ENCODE assay signal across 8 cellular contexts in the genomic region with DNA sequence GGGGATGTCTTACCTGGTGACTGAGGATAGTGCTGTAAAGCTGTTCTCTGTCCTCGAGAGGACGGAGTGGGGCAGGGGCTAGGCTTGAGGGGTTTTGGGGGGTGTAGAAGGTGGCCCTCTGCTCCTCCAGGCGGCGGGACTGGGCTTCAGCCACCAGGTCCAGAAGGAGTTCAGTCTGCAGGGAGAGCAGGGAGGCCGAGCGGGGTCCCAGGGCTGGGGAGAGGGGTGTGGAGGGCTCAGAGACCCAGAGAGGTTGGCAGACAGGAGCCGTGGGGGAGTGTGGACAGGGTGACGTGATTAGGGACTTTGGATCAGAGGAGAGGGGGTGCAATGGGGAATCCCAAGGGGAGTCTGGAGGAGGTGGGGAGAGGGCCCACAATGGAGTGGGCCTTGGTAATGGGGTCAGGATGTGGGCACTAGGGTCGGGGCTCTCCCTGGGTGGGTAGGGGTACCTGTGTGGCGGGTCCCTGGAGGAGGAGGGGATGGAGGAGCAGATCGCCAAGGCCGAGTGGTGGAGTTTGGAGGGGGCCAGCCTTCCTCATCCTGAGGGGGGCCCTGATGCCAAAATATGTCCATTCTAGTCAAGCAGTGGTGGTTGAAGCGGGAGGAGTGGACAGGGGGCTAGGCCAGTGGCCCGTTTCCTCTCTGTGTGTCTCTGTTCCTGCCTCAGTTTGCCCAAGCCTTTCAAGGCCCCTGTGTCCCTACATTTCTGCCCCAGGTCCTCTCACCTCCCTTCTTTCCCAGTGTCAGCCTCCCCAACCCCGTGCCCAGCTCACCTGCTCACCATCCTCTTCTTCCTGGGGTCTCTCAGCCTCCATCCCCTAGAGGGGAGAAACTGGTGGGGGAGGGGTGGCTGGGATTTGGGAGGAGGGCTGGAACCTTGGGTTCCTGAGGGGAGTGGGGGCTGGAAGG. TPM values are rescaled to one million over a fixed set of nuclear protein-coding genes. Genes with fewer than 3 reads are reported as not detected.
DNase-seq lines count a peak whose midpoint lies in the region; ATAC-seq and TF ChIP-seq lines count a peak whose summit lies in the region.

No MANE protein-coding gene starts in this region.

- peak overlapping the region; percentile 92 to 99 (median 96) for H3K4me3 Mint-ChIP-seq in IgD-negative memory B cell
- peak overlapping the region; percentile 94 to 100 (median 98) for H3K4me3 Mint-ChIP-seq in naive thymus-derived CD8-positive, alpha-beta T cell

- H3K4me3 ChIP-seq in AG04450 (ENCODE audit: low read depth, low read length) (0 out of 2 replicates have a peak overlapping the region, but pooled peaks have one; percentile 10), SJCRH30 (no peak overlapping the region)

- peak overlapping the region; percentile 96 to 99 (median 96) for H3K27ac Mint-ChIP-seq in IgD-negative memory B cell
- H3K27ac Mint-ChIP-seq in naive thymus-derived CD8-positive, alpha-beta T cell: peak overlapping the region; percentile 91 to 100 (median 98)

- H3K9me3 ChIP-seq in AG04450 (ENCODE audit: control insufficient read depth, insufficient read depth, low read length): peaks cover 4% of the 10 kb centered on the region; the same call in 1 of the 2 replicates
- H3K9me3 ChIP-seq in SJCRH30 (replicated peaks): no peaks in the 10 kb centered on the region

- peaks cover 3% of the 10 kb centered on the region for H3K36me3 Mint-ChIP-seq in IgD-negative memory B cell
- H3K36me3 Mint-ChIP-seq in naive thymus-derived CD8-positive, alpha-beta T cell: peaks cover 6 to 32% (median 18%) of the 10 kb centered on the region in 3 donors

- H3K27ac ChIP-seq in AG04450 (ENCODE audit: low read depth, low read length) (no peak overlapping the region), caudate nucleus (ENCODE audit: low read depth, low read length) (peak overlapping the region; percentile 99), SJCRH30 (no peak overlapping the region)

- H3K27me3 Mint-ChIP-seq in IgD-negative memory B cell: no peaks in the 10 kb centered on the region
- H3K27me3 Mint-ChIP-seq in naive thymus-derived CD8-positive, alpha-beta T cell: no peaks in the 10 kb centered on the region

- POLR2A ChIA-PET in AG04450 (lab: Yijun Ruan, JAX): no interaction called here
- POLR2A ChIA-PET in naive thymus-derived CD8-positive, alpha-beta T cell (lab: Charles Lee): interaction anchor here (0.6 to 12.3 kb wide), 18 partner anchors 12 to 780 kb away, joined by 3 to 303 read pairs (median 4); a partner anchor contains a TSS

- CTCF ChIA-PET in AG04450 (lab: Charles Lee): interaction anchor here (1.6 kb wide), 1 partner anchor 14 kb away, joined by 4 read pairs; no protein-coding TSS in a partner anchor

- H3K4me1 Mint-ChIP-seq in IgD-negative memory B cell: peaks cover 34 to 36% (median 35%) of the 10 kb centered on the region in 3 donors
- H3K4me1 Mint-ChIP-seq in naive thymus-derived CD8-positive, alpha-beta T cell: peaks cover 43 to 73% (median 62%) of the 10 kb centered on the region in 4 donors

- no peaks in the 10 kb centered on the region for H3K27me3 ChIP-seq in AG04450 (ENCODE audit: control insufficient read depth, insufficient read depth, low read length)
- H3K27me3 ChIP-seq in SJCRH30: no peaks in the 10 kb centered on the region

- peaks cover 10% of the 10 kb centered on the region for H3K4me1 ChIP-seq in SJCRH30

- no peaks in the 10 kb centered on the region for H3K36me3 ChIP-seq in SJCRH30

- DNase-seq in AG04450 (ENCODE audit: low read depth, low spot score) (no peak), caudate nucleus (lab: John Stamatoyannopoulos, UW) (no peak), COR-L47 (lab: John Stamatoyannopoulos, UW) (no peak), SJCRH30 (no peak)
- peak in 3 of 10 donors; percentile 7 to 44 (median 30) for DNase-seq in naive thymus-derived CD8-positive, alpha-beta T cell

- H3K9me3 Mint-ChIP-seq in IgD-negative memory B cell: no peaks in the 10 kb centered on the region
- no peaks in the 10 kb centered on the region for H3K9me3 Mint-ChIP-seq in naive thymus-derived CD8-positive, alpha-beta T cell

- no peak for TF ChIP-seq CTCF in AG04450 (IDR thresholded peaks at IDR 0.05; ENCODE audit: low read depth, low read length)

- ATAC-seq in naive thymus-derived CD8-positive, alpha-beta T cell: no peak
- ATAC-seq in GM18907 (IDR thresholded peaks at IDR 0.05; ENCODE audit: unreplicated experiment) (no peak), HG03457 (IDR thresholded peaks at IDR 0.05; ENCODE audit: unreplicated experiment) (no peak)

RNA-seq across cellular contexts. Expression of a gene that starts 0.5 kb away (rescaled TPM):
- polyA plus RNA-seq in AG04450 (2011; rRNA removed) (4.7 and 6.0 TPM in 2 replicates), IgD-negative memory B cell (156 TPM)
- polyA minus RNA-seq in AG04450 (2011; rRNA and poly(A)+ RNA removed): 3.4 and 3.6 TPM in 2 replicates
- total RNA-seq in naive thymus-derived CD8-positive, alpha-beta T cell: 100 to 1,000 TPM; 274 to 276 TPM
- 100 to 1,000 TPM; 106 to 144 (median 138) TPM for polyA plus RNA-seq in naive thymus-derived CD8-positive, alpha-beta T cell
- total RNA-seq in SJCRH30 (2014; rRNA removed; shearing (Covaris generic)): 2.8 and 3.6 TPM in 2 replicates

RNA-seq across cellular contexts. Expression of a gene that starts 1.9 kb away (rescaled TPM):
- polyA plus RNA-seq in AG04450 (2011; rRNA removed) (56.5 and 59.2 TPM in 2 replicates), IgD-negative memory B cell (3.3 TPM)
- 49.9 and 59.5 TPM in 2 replicates for polyA minus RNA-seq in AG04450 (2011; rRNA and poly(A)+ RNA removed)
- total RNA-seq in naive thymus-derived CD8-positive, alpha-beta T cell: 100 to 1,000 TPM; 173 to 174 TPM
- 1 to 10 TPM; 1.6 to 2.2 (median 2.0) TPM for polyA plus RNA-seq in naive thymus-derived CD8-positive, alpha-beta T cell
- 39.4 and 41.7 TPM in 2 replicates for total RNA-seq in SJCRH30 (2014; rRNA removed; shearing (Covaris generic))

RNA-seq across cellular contexts. Expression of a gene that starts 7.9 kb away (rescaled TPM):
- 2.4 and 2.6 TPM in 2 replicates for polyA plus RNA-seq in AG04450 (2011; rRNA removed)
- polyA minus RNA-seq in AG04450 (2011; rRNA and poly(A)+ RNA removed): 1.0 TPM in 2 replicates
- polyA plus RNA-seq in IgD-negative memory B cell: 0.58 TPM
- total RNA-seq in naive thymus-derived CD8-positive, alpha-beta T cell: 10 to 100 TPM; 56.0 to 60.3 TPM
- 1 to 10 TPM in 1 of 3 donors, under 1 TPM in 2; 0.09 to 1.9 (median 0.25) TPM for polyA plus RNA-seq in naive thymus-derived CD8-positive, alpha-beta T cell
- total RNA-seq in SJCRH30 (2014; rRNA removed; shearing (Covaris generic)): 0.71 and 1.4 TPM in 2 replicates

RNA-seq across cellular contexts. Expression of a gene that starts 13.7 kb away (rescaled TPM):
- polyA plus RNA-seq in AG04450 (2011; rRNA removed) (33.3 TPM in 2 replicates), IgD-negative memory B cell (88.8 TPM)
- polyA minus RNA-seq in AG04450 (2011; rRNA and poly(A)+ RNA removed): 16.0 and 16.9 TPM in 2 replicates
- total RNA-seq in naive thymus-derived CD8-positive, alpha-beta T cell: 10 to 100 TPM; 38.6 to 40.0 TPM
- polyA plus RNA-seq in naive thymus-derived CD8-positive, alpha-beta T cell: 100 to 1,000 TPM; 102 to 117 (median 102) TPM
- total RNA-seq in SJCRH30 (2014; rRNA removed; shearing (Covaris generic)): 60.0 and 63.7 TPM in 2 replicates

RNA-seq across cellular contexts. Expression of a gene that starts 16.1 kb away (rescaled TPM):
- polyA plus RNA-seq in AG04450 (2011; rRNA removed) (97.1 and 116 TPM in 2 replicates), IgD-negative memory B cell (17.2 TPM)
- 175 and 217 TPM in 2 replicates for polyA minus RNA-seq in AG04450 (2011; rRNA and poly(A)+ RNA removed)
- total RNA-seq in naive thymus-derived CD8-positive, alpha-beta T cell: 10 to 100 TPM; 27.5 to 28.6 TPM
- polyA plus RNA-seq in naive thymus-derived CD8-positive, alpha-beta T cell: 10 to 100 TPM; 16.3 to 19.5 (median 19.1) TPM
- 66.1 and 70.3 TPM in 2 replicates for total RNA-seq in SJCRH30 (2014; rRNA removed; shearing (Covaris generic))

Comparison
In these comparisons a context has a peak if more than half of its experiments do, and no peak if none do; other contexts are left out.
1. RNA of a gene that starts 0.5 kb away (polyA plus RNA-seq): 156 TPM in IgD-negative memory B cell (single experiment) and 106 to 144 TPM in naive thymus-derived CD8-positive, alpha-beta T cell; 4.7 to 6.0 TPM in AG04450; every median in the first group is over 10 times any median in the second.
2. RNA of a gene that starts 1.9 kb away (polyA plus RNA-seq): 56.5 to 59.2 TPM in AG04450; 3.3 TPM in IgD-negative memory B cell (single experiment) and 1.6 to 2.2 TPM in naive thymus-derived CD8-positive, alpha-beta T cell; every median in the first group is over 10 times any median in the second.